In genomic region chr15:30625436-30626193, GRCh38 we compare ENCODE assay signal across 8 cellular contexts.
DNase-seq lines count a peak whose midpoint lies in the region; ATAC-seq and TF ChIP-seq lines count a peak whose summit lies in the region.
"Not testable (repeated sequence)": the region's sequence is repeated elsewhere in the genome, so short reads cannot be mapped to it uniquely, and the experiment has no call there.

Gene ARHGAP11B, plus strand, starts transcription at chr15:30626128.

- not testable (repeated sequence) for H3K9me3 ChIP-seq in suprapubic skin

- H3K27me3 Mint-ChIP-seq in progenitor cell of endocrine pancreas: not testable (repeated sequence)

- H3K27ac ChIP-seq in caudate nucleus (ENCODE audit: low read depth, low read length): peak within 1 kb of the TSS; percentile 94
- peak within 1 kb of the TSS; percentile 85 for H3K27ac ChIP-seq in suprapubic skin

- H3K4me3 ChIP-seq in suprapubic skin: peak within 1 kb of the TSS; percentile 64

- TF ChIP-seq POLR2A in suprapubic skin (IDR thresholded peaks at IDR 0.05): not testable (repeated sequence)

- H3K9me3 Mint-ChIP-seq in progenitor cell of endocrine pancreas (ENCODE audit: low read depth): not testable (repeated sequence)

- H3K27ac Mint-ChIP-seq in progenitor cell of endocrine pancreas: peak within 1 kb of the TSS; percentile 96

- not testable (repeated sequence) for H3K36me3 Mint-ChIP-seq in progenitor cell of endocrine pancreas (ENCODE audit: insufficient read depth)

- not testable (repeated sequence) for H3K27me3 ChIP-seq in suprapubic skin

- peak; percentile 90 for ATAC-seq in GM21737 (IDR thresholded peaks at IDR 0.05; ENCODE audit: unreplicated experiment)

- not testable (repeated sequence) for H3K36me3 ChIP-seq in suprapubic skin

- peaks cover 14% of the 10 kb centered on the region for H3K4me1 Mint-ChIP-seq in progenitor cell of endocrine pancreas (ENCODE audit: low read depth)

- peak within 1 kb of the TSS; percentile 83 for H3K4me3 Mint-ChIP-seq in progenitor cell of endocrine pancreas (ENCODE audit: low read depth)

- under 1% methylated on average over 33 of the region's 35 CpGs for WGBS in suprapubic skin

- not testable (repeated sequence) for H3K4me1 ChIP-seq in suprapubic skin

- peak; percentile 85 for DNase-seq in GM03348 (ENCODE audit: low spot score)
- peak; percentile 93 for DNase-seq in HT1080 (ENCODE audit: low read depth)
- peak; percentile 90 to 91 for DNase-seq in activated CD4-positive, alpha-beta T cell treated with anti-CD3 and anti-CD28 coated beads for 4 hours
- DNase-seq in caudate nucleus (lab: John Stamatoyannopoulos, UW): not testable (repeated sequence)
- peak; percentile 87 for DNase-seq in iPS DF 4.7 (ENCODE audit: extremely low read depth, low spot score)
- DNase-seq in progenitor cell of endocrine pancreas (ENCODE audit: low spot score, unreplicated experiment): peak; percentile 88
- peak; percentile 91 to 96 for DNase-seq in suprapubic skin (ENCODE audit: low spot score in 2 of 2)

- TF ChIP-seq CTCF in progenitor cell of endocrine pancreas (IDR thresholded peaks at IDR 0.05; ENCODE audit: unreplicated experiment): peak; percentile 7
- TF ChIP-seq CTCF in suprapubic skin (IDR thresholded peaks at IDR 0.05): not testable (repeated sequence)

- TF ChIP-seq EP300 in suprapubic skin (IDR thresholded peaks at IDR 0.05): not testable (repeated sequence)
